Comparison of ENCODE assay signal across 22 cellular contexts in the genomic region with DNA sequence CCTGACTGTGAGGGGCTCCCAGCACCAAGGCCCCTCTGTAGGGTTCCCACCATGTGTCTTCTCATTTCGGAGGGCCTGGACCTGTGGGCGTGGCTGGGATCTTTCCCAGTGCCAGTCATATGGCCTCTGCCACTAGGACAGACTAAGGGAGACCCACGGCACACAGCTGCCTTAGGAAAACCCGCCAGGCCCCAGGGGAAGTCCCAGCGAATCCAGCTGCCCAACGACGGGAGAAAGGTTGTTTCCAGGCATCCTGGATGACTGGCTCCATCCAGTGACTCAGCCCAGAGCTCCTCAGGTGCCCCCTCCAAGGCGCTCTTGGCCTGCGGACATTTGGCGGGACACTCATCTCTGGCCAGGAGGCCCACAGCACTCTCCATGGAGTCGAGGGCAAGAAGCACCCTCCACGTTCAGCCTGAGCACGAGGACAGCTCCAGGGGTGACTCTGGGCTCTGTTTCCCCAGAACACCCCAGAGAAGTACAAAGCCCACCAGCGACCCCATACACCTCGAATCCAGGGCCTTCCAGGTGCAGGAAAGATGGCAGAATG.
"Had no signal": no experiment of that assay in that cellular context is flagged by ENCODE, and none has a peak within 500 bp of the region (broad histone marks: within the 10 kb centered on the region; RNA-seq: fewer than 3 reads in every experiment).

No MANE protein-coding gene starts in this region.

- H3K4me3 ChIP-seq: lung, prostate gland, right atrium auricular region, skin epidermis had no signal

- ATAC-seq: activated CD8-positive, alpha-beta memory T cell treated with anti-CD3 and anti-CD28 coated beads, Interleukin-2, amount 10 ng/mL, durations not matched to agents 7 days and 5 days; activated T-helper 17 cell treated with anti-CD3 and anti-CD28 coated beads, Interleukin-2, amount 50 U/mL, for 72 hours; esophagus mucosa; left lobe of liver; stimulated activated naive CD8-positive, alpha-beta T cell treated with anti-CD3 and anti-CD28 coated beads, Interleukin-15, amount 100 ng/mL, for 72 hours; T-cell had no signal

- H3K36me3 ChIP-seq: prostate gland, right atrium auricular region had no signal

- H3K27ac ChIP-seq: prostate gland, right atrium auricular region, skin epidermis had no signal

- DNase-seq: activated B cell treated with CpG ODN at 0.5 μM for 24 hours; activated CD4-positive, alpha-beta memory T cell treated with anti-CD3 and anti-CD28 coated beads for 36 hours; activated CD4-positive, alpha-beta T cell treated with anti-CD3 and anti-CD28 coated beads for 4 hours; activated CD8-positive, alpha-beta memory T cell treated with anti-CD3 and anti-CD28 coated beads, Interleukin-2, amount 10 ng/mL, durations not matched to agents 7 days and 5 days; activated naive CD4-positive, alpha-beta T cell; activated naive CD8-positive, alpha-beta T cell treated with anti-CD3 and anti-CD28 coated beads for 36 hours; activated T-cell treated with anti-CD3 and anti-CD28 coated beads, Interleukin-2, amount 50 U/mL, for 1 hour; amniotic stem cell; effector CD8-positive, alpha-beta T cell; naive B cell; stimulated activated CD4-positive, alpha-beta T cell treated with anti-CD3 and anti-CD28 coated beads, Interleukin-15, amount 100 ng/mL, for 24 hours; stimulated activated CD4-positive, alpha-beta T cell treated with anti-CD3 and anti-CD28 coated beads, Interleukin-2, amount 100 ng/mL, for 48 hours; stimulated activated naive CD8-positive, alpha-beta T cell treated with anti-CD3 and anti-CD28 coated beads, Interleukin-15, amount 100 ng/mL, for 72 hours; T-cell; T-helper 9 cell had no signal

- H3K4me1 ChIP-seq: prostate gland had no signal

- H3K27me3 ChIP-seq: right atrium auricular region had no signal

- H3K9me3 ChIP-seq: prostate gland, right atrium auricular region had no signal
